In the genomic region with DNA sequence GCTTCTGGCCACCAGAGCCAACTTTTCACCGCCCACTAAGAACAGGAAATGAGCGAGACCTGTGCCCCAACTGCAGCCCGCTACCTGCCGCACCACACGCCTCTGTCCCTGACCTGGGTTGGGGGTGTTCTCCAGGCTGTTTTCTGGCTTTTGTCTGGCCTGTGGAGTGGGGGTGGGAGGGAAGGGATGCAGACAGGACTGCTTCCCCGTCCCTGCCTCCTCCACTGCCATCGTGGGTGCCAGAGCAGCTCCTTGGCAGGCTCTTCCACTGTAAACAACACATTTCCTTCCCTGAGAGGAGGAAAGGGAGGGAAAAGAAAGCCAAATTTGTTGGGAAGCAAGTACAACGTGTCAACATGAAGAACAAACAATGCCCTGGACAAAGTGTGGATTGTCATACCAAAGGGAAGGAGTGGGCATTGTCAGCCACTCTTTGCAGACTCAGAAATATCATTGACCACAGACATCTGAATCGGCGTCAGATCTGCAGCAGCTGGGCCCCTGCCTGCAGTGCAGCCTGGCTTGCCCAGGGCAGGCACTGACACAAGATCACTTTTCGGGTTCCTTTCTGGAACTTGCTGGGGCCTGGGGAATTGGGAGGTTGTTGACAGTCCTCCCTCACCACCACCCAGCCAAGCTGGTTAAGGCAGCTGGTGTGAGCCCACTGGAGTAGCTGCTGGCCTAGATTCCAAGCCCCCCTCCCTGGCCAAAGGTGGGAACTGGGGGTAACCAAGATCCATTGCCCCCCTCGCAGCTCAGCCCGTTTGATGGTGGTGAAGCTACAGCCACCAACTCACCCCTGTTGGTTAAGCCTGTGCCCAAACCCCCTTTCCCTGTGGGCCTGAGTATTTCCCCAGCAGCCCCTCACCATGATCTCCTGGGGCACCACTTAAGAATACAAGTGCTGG, we compare ENCODE assay signal across 10 cellular contexts. TPM values are rescaled to one million over a fixed set of nuclear protein-coding genes. Genes with fewer than 3 reads are reported as not detected.
DNase-seq lines count a peak whose midpoint lies in the region; ATAC-seq, FAIRE-seq and TF ChIP-seq lines count a peak whose summit lies in the region.
"Had no signal": no experiment of that assay in that cellular context is flagged by ENCODE, and none has a peak within 500 bp of the region (broad histone marks: within the 10 kb centered on the region; RNA-seq: fewer than 3 reads in every experiment).

No MANE protein-coding gene starts in this region.

- no peak overlapping the region for H3K27ac ChIP-seq in CD4-positive, alpha-beta memory T cell (ENCODE audit: low read depth, low read length)
- H3K27ac ChIP-seq in kidney (ENCODE audit: low read depth in 2 of 2, low read length in 2 of 2) = peak overlapping the region; percentile 19 to 52
- H3K27ac ChIP-seq in A673 (ENCODE audit: low read depth, low read length, poor library complexity, severe bottlenecking) = no peak overlapping the region
- H3K27ac ChIP-seq: neutrophil had no signal

- no peaks in the 10 kb centered on the region for H3K9me3 Mint-ChIP-seq in CD4-positive, alpha-beta memory T cell
- H3K9me3 Mint-ChIP-seq in activated T-helper 17 cell treated with anti-CD3 and anti-CD28 coated beads, Interleukin-2, amount 50 U/mL, for 72 hours = no peaks in the 10 kb centered on the region

- H3K27ac Mint-ChIP-seq in CD4-positive, alpha-beta memory T cell = peak overlapping the region in 4 of 7 donors; percentile 68 to 77 (median 72)
- peak overlapping the region; percentile 77 for H3K27ac Mint-ChIP-seq in activated T-helper 17 cell treated with anti-CD3 and anti-CD28 coated beads, Interleukin-2, amount 50 U/mL, for 72 hours

- no peak for FAIRE-seq in kidney (lab: Jason Lieb, UNC)

- no peaks in the 10 kb centered on the region for H3K27me3 Mint-ChIP-seq in CD4-positive, alpha-beta memory T cell
- no peaks in the 10 kb centered on the region for H3K27me3 Mint-ChIP-seq in activated T-helper 17 cell treated with anti-CD3 and anti-CD28 coated beads, Interleukin-2, amount 50 U/mL, for 72 hours

- ATAC-seq in activated T-helper 17 cell treated with anti-CD3 and anti-CD28 coated beads, Interleukin-2, amount 50 U/mL, for 72 hours (replicated peaks) = peak; percentile 93
- ATAC-seq in GM21529 (IDR thresholded peaks at IDR 0.05; ENCODE audit: unreplicated experiment) = no peak

- peaks cover 23% of the 10 kb centered on the region for H3K36me3 ChIP-seq in CD4-positive, alpha-beta memory T cell (ENCODE audit: insufficient read depth, low read length)
- H3K36me3 ChIP-seq in kidney (ENCODE audit: control insufficient read depth in 1 of 2, insufficient read depth in 2 of 2, low read length in 2 of 2) (peaks cover 0 to 17% of the 10 kb centered on the region in 2 donors), skeletal muscle satellite cell (ENCODE audit: insufficient read depth, low read length) (peaks cover 4% of the 10 kb centered on the region), A673 (ENCODE audit: insufficient read depth, low read length, poor library complexity, severe bottlenecking) (no peaks in the 10 kb centered on the region)

- H3K4me3 ChIP-seq in CD4-positive, alpha-beta memory T cell (ENCODE audit: low read length in 2 of 2) = no peak overlapping the region
- no peak overlapping the region for H3K4me3 ChIP-seq in kidney (ENCODE audit: low read length in 2 of 2)
- H3K4me3 ChIP-seq in skeletal muscle satellite cell (ENCODE audit: low read length) = peak overlapping the region; percentile 34
- H3K4me3 ChIP-seq in A673 (ENCODE audit: low read depth, low read length, poor library complexity, severe bottlenecking) = no peak overlapping the region

- intact Hi-C loops in CD4-positive, alpha-beta memory T cell (cut with micrococcal nuclease) = no loop called here
- intact Hi-C loops in kidney (cut with DNase I) (no loop called here), A673 (cut with micrococcal nuclease; ENCODE audit: unreplicated experiment) (no loop called here)

- TF ChIP-seq CTCF in kidney (IDR thresholded peaks at IDR 0.05; ENCODE audit: borderline replicate concordance, extremely low read depth, insufficient read depth) (no peak), GM10266 (IDR thresholded peaks at IDR 0.05; ENCODE audit: control insufficient read depth, insufficient read depth, low read depth, missing control alignments) (no peak), A673 (conservative IDR thresholded peaks at IDR 0.05; ENCODE audit: low read depth, low read length) (no peak)

- H3K9ac ChIP-seq in kidney (ENCODE audit: low read length in 2 of 2) (no peak overlapping the region), skeletal muscle satellite cell (ENCODE audit: low read depth, low read length) (peak overlapping the region; percentile 43)

- no peaks in the 10 kb centered on the region for H3K9me3 ChIP-seq in CD4-positive, alpha-beta memory T cell (ENCODE audit: control insufficient read depth in 1 of 2, low read length in 2 of 2)
- no peaks in the 10 kb centered on the region for H3K9me3 ChIP-seq in kidney (ENCODE audit: control insufficient read depth in 1 of 2, low read length in 2 of 2)
- H3K9me3 ChIP-seq in skeletal muscle satellite cell (replicated peaks; ENCODE audit: low read length) = no peaks in the 10 kb centered on the region
- H3K9me3 ChIP-seq in A673 (ENCODE audit: low read depth, low read length, poor library complexity, severe bottlenecking) = no peaks in the 10 kb centered on the region
- H3K9me3 ChIP-seq: neutrophil had no signal

- peak overlapping the region in 3 of 8 donors; percentile 36 to 65 (median 62) for H3K4me3 Mint-ChIP-seq in CD4-positive, alpha-beta memory T cell
- peak overlapping the region; percentile 68 for H3K4me3 Mint-ChIP-seq in activated T-helper 17 cell treated with anti-CD3 and anti-CD28 coated beads, Interleukin-2, amount 50 U/mL, for 72 hours

- H3K27me3 ChIP-seq in CD4-positive, alpha-beta memory T cell (ENCODE audit: insufficient read depth, low read length) = no peaks in the 10 kb centered on the region
- H3K27me3 ChIP-seq in skeletal muscle satellite cell (ENCODE audit: control insufficient read depth, insufficient read depth, low read length) (no peaks in the 10 kb centered on the region), A673 (replicated peaks; ENCODE audit: insufficient read depth, low read depth, low read length, poor library complexity) (no peaks in the 10 kb centered on the region)
- H3K27me3 ChIP-seq: neutrophil had no signal

- peak overlapping the region; percentile 62 for H3K4me2 ChIP-seq in skeletal muscle satellite cell (ENCODE audit: low read length)

- H3K4me1 Mint-ChIP-seq in CD4-positive, alpha-beta memory T cell = peaks cover 0 to 12% (median 5%) of the 10 kb centered on the region in 4 donors
- peaks cover 9% of the 10 kb centered on the region for H3K4me1 Mint-ChIP-seq in activated T-helper 17 cell treated with anti-CD3 and anti-CD28 coated beads, Interleukin-2, amount 50 U/mL, for 72 hours

- CTCF ChIA-PET in CD4-positive, alpha-beta memory T cell (lab: Charles Lee; ENCODE audit: partially characterized antibody) = no interaction called here
- CTCF ChIA-PET in A673 (lab: Charles Lee) = no interaction called here

- POLR2A ChIA-PET in CD4-positive, alpha-beta memory T cell (lab: Charles Lee; ENCODE audit: partially characterized antibody) = interaction anchor here (0.7 to 3.6 kb wide), 2 partner anchors 12 to 24 kb away, joined by 3 to 16 read pairs; no protein-coding TSS in a partner anchor
- POLR2A ChIA-PET in A673 (lab: Charles Lee; ENCODE audit: low non-redundant PET) = no interaction called here

- no TSS peak for BruUV-seq in A673 (replicated peaks; lab: Mats Ljungman, UMichigan)

- peaks cover 15 to 33% of the 10 kb centered on the region in 2 donors for H3K36me3 Mint-ChIP-seq in CD4-positive, alpha-beta memory T cell
- peaks cover 18% of the 10 kb centered on the region for H3K36me3 Mint-ChIP-seq in activated T-helper 17 cell treated with anti-CD3 and anti-CD28 coated beads, Interleukin-2, amount 50 U/mL, for 72 hours (ENCODE audit: low read depth)

- H3K4me1 ChIP-seq in CD4-positive, alpha-beta memory T cell (ENCODE audit: insufficient read depth, low read length) = peaks cover 15% of the 10 kb centered on the region
- peaks cover 12 to 25% of the 10 kb centered on the region in 2 donors for H3K4me1 ChIP-seq in kidney (ENCODE audit: control insufficient read depth in 1 of 2, insufficient read depth in 1 of 2, low read depth in 1 of 2, low read length in 2 of 2)
- peaks cover 46% of the 10 kb centered on the region for H3K4me1 ChIP-seq in skeletal muscle satellite cell (ENCODE audit: control insufficient read depth, insufficient read depth, low read length)
- no peaks in the 10 kb centered on the region for H3K4me1 ChIP-seq in A673 (ENCODE audit: insufficient read depth, low read length, poor library complexity, severe bottlenecking)

- DNase-seq in CD4-positive, alpha-beta memory T cell = no peak
- DNase-seq in kidney (peak; percentile 54), GM10266 (ENCODE audit: extremely low spot score) (no peak), NCI-H345 (lab: John Stamatoyannopoulos, UW) (no peak), A673 (ENCODE audit: low spot score) (no peak)
- DNase-seq: NCI-H82 had no signal

RNA-seq across cellular contexts. Expression of gene TRIM8, which starts 22.6 kb away (rescaled TPM):
- 10 to 100 TPM; 68.4 to 71.6 TPM for total RNA-seq in CD4-positive, alpha-beta memory T cell
- polyA plus RNA-seq in CD4-positive, alpha-beta memory T cell = 10 to 100 TPM; 33.0 to 56.4 TPM
- 10 to 100 TPM; 60.0 to 73.9 TPM for total RNA-seq in activated T-helper 17 cell treated with anti-CD3 and anti-CD28 coated beads, Interleukin-2, amount 50 U/mL, for 72 hours
- total RNA-seq in kidney (198 TPM), A673 (2021) (29.4 and 32.0 TPM in 2 replicates)
- polyA plus RNA-seq in kidney (ENCODE audit: insufficient read depth, low read depth, low replicate concordance) = 160 TPM
- 62.9 and 69.2 TPM in 2 replicates for total RNA-seq in skeletal muscle satellite cell (2012; rRNA removed)

Comparison
In these comparisons a context has a peak if more than half of its experiments do, and no peak if none do; other contexts are left out.
1. H3K27ac ChIP-seq: peak in kidney (2 of 2); none in CD4-positive, alpha-beta memory T cell (single experiment) and A673 (single experiment).